Comparison of ENCODE assay signal across 15 cellular contexts in the genomic region with DNA sequence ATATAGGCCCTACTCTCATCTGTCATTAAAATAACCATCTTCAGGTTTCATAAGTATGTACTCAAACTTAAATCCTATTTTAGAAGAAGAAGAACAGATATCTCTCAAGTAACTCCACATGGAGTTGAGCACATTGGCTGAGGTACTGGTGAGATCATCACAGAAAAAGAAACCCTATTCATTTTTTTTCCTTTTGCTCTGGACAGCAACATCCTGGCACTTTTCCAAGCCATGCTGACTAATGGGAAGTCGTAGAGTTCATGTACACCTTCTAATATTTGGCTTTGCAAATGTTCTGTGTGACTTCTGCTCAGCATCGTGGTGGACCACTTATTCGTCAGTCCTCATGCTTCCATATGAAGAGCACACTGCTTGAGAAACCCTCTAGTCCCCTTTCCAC.
DNase-seq lines count a peak whose midpoint lies in the region; ATAC-seq and TF ChIP-seq lines count a peak whose summit lies in the region.
"Had no signal": no experiment of that assay in that cellular context is flagged by ENCODE, and none has a peak within 500 bp of the region (broad histone marks: within the 10 kb centered on the region; RNA-seq: fewer than 3 reads in every experiment).

No MANE protein-coding gene starts in this region.

- no peaks in the 10 kb centered on the region for H3K36me3 Mint-ChIP-seq in activated T-helper 2 cell treated with anti-CD3 and anti-CD28 coated beads, Interferon-gamma antibody, Interleukin-2, Interleukin-4, amounts not matched to agents 10 μg/mL and 5 μg/mL and 100 μg/mL, durations not matched to agents 14 hours and 24 hours and 36 hours (ENCODE audit: low read depth)
- H3K36me3 Mint-ChIP-seq in osteocyte (ENCODE audit: unreplicated experiment) = no peaks in the 10 kb centered on the region

- POLR2A ChIA-PET in SK-N-SH (lab: Yijun Ruan, JAX) = no interaction called here

- CTCF ChIA-PET in SK-N-SH (lab: Yijun Ruan, JAX) = no interaction called here

- H3K9me3 Mint-ChIP-seq in activated T-helper 2 cell treated with anti-CD3 and anti-CD28 coated beads, Interferon-gamma antibody, Interleukin-2, Interleukin-4, amounts not matched to agents 10 μg/mL and 5 μg/mL and 100 μg/mL, durations not matched to agents 14 hours and 24 hours and 36 hours = no peaks in the 10 kb centered on the region
- H3K9me3 Mint-ChIP-seq in osteocyte (ENCODE audit: unreplicated experiment) = peaks cover 21% of the 10 kb centered on the region

- H3K36me3 ChIP-seq in SK-N-SH (replicated peaks in 1 of 2; ENCODE audit: control insufficient read depth in 1 of 2, insufficient read depth in 2 of 2, low read length in 1 of 2) = no peaks in the 10 kb centered on the region
- H3K36me3 ChIP-seq: thyroid gland, WERI-Rb-1 had no signal

- peak; percentile 83 for DNase-seq in A172 (ENCODE audit: low spot score)
- peak; percentile 33 for DNase-seq in LoVo (ENCODE audit: low spot score)
- no peak for DNase-seq in SK-N-SH
- DNase-seq in fibroblast of the conjunctiva (ENCODE audit: low read depth) = peak; percentile 55
- DNase-seq in activated T-helper 2 cell treated with anti-CD3 and anti-CD28 coated beads, Interferon-gamma antibody, Interleukin-2, Interleukin-4, amounts not matched to agents 10 μg/mL and 5 μg/mL and 100 μg/mL, durations not matched to agents 14 hours and 24 hours and 36 hours (ENCODE audit: low spot score) = no peak
- no peak for DNase-seq in osteocyte (ENCODE audit: extremely low spot score, unreplicated experiment)
- DNase-seq: CD4-positive, alpha-beta T cell; GOT3; left colon; NCI-H2171 treated with DMSO at 0.1 percent for 48 hours; thyroid gland; WERI-Rb-1 had no signal

- H3K27ac ChIP-seq in SK-N-SH (ENCODE audit: low read depth in 2 of 2, low read length in 1 of 2) = no peak overlapping the region
- H3K27ac ChIP-seq: skin epidermis, thyroid gland, WERI-Rb-1 had no signal

- H3K79me2 ChIP-seq in SK-N-SH (ENCODE audit: insufficient read depth) = no peaks in the 10 kb centered on the region

- H3K27ac Mint-ChIP-seq in activated T-helper 2 cell treated with anti-CD3 and anti-CD28 coated beads, Interferon-gamma antibody, Interleukin-2, Interleukin-4, amounts not matched to agents 10 μg/mL and 5 μg/mL and 100 μg/mL, durations not matched to agents 14 hours and 24 hours and 36 hours = no peak overlapping the region
- no peak overlapping the region for H3K27ac Mint-ChIP-seq in osteocyte (ENCODE audit: unreplicated experiment)
- H3K27ac Mint-ChIP-seq: CD4-positive, alpha-beta T cell had no signal

- H3K27me3 Mint-ChIP-seq in activated T-helper 2 cell treated with anti-CD3 and anti-CD28 coated beads, Interferon-gamma antibody, Interleukin-2, Interleukin-4, amounts not matched to agents 10 μg/mL and 5 μg/mL and 100 μg/mL, durations not matched to agents 14 hours and 24 hours and 36 hours (ENCODE audit: low read depth) = no peaks in the 10 kb centered on the region
- H3K27me3 Mint-ChIP-seq in osteocyte (ENCODE audit: unreplicated experiment) = no peaks in the 10 kb centered on the region
- H3K27me3 Mint-ChIP-seq: CD4-positive, alpha-beta T cell had no signal

- H3K27me3 ChIP-seq in SK-N-SH (ENCODE audit: insufficient read depth) = no peaks in the 10 kb centered on the region
- H3K27me3 ChIP-seq: thyroid gland had no signal

- H3K4me3 Mint-ChIP-seq in activated T-helper 2 cell treated with anti-CD3 and anti-CD28 coated beads, Interferon-gamma antibody, Interleukin-2, Interleukin-4, amounts not matched to agents 10 μg/mL and 5 μg/mL and 100 μg/mL, durations not matched to agents 14 hours and 24 hours and 36 hours (ENCODE audit: low read depth) = no peak overlapping the region
- no peak overlapping the region for H3K4me3 Mint-ChIP-seq in osteocyte (ENCODE audit: unreplicated experiment)
- H3K4me3 Mint-ChIP-seq: CD4-positive, alpha-beta T cell had no signal

- TF ChIP-seq CTCF in SK-N-SH (IDR thresholded peaks at IDR 0.05) = no peak
- no peak for TF ChIP-seq CTCF in osteocyte (IDR thresholded peaks at IDR 0.05)

- WGBS in SK-N-SH (ENCODE audit: low lambda C conversion rate) = 28% methylated on average over 3 of the region's 3 CpGs

- ATAC-seq in GM21619 (IDR thresholded peaks at IDR 0.05; ENCODE audit: unreplicated experiment) (no peak), GM18870 (IDR thresholded peaks at IDR 0.05; ENCODE audit: unreplicated experiment) (no peak)
- ATAC-seq: left colon had no signal

- peaks cover 12% of the 10 kb centered on the region for H3K4me1 Mint-ChIP-seq in activated T-helper 2 cell treated with anti-CD3 and anti-CD28 coated beads, Interferon-gamma antibody, Interleukin-2, Interleukin-4, amounts not matched to agents 10 μg/mL and 5 μg/mL and 100 μg/mL, durations not matched to agents 14 hours and 24 hours and 36 hours (ENCODE audit: low read depth)
- H3K4me1 Mint-ChIP-seq in osteocyte (ENCODE audit: unreplicated experiment) = no peaks in the 10 kb centered on the region

- no peaks in the 10 kb centered on the region for H3F3A ChIP-seq in SK-N-SH (replicated peaks; ENCODE audit: insufficient read depth)

- H4K20me1 ChIP-seq in SK-N-SH (ENCODE audit: insufficient read depth) = no peaks in the 10 kb centered on the region

- intact Hi-C loops in activated T-helper 2 cell treated with anti-CD3 and anti-CD28 coated beads, Interferon-gamma antibody, Interleukin-2, Interleukin-4, amounts not matched to agents 10 μg/mL and 5 μg/mL and 100 μg/mL, durations not matched to agents 14 hours and 24 hours and 36 hours (cut with micrococcal nuclease) = no loop called here

- H3K4me3 ChIP-seq in SK-N-SH (ENCODE audit: low read depth in 2 of 2, low read length in 1 of 2) = no peak overlapping the region
- H3K4me3 ChIP-seq: skin epidermis, thyroid gland had no signal

- no peak for TF ChIP-seq RAD21 in SK-N-SH (IDR thresholded peaks at IDR 0.05; ENCODE audit: low read length)

- no peaks in the 10 kb centered on the region for H3K9me2 ChIP-seq in SK-N-SH

- no peak overlapping the region for H2AFZ ChIP-seq in SK-N-SH (ENCODE audit: low read depth)

- H3K4me2 ChIP-seq in SK-N-SH = no peak overlapping the region

- no peaks in the 10 kb centered on the region for H3K9me3 ChIP-seq in SK-N-SH
- H3K9me3 ChIP-seq: thyroid gland had no signal

- no peak for TF ChIP-seq EP300 in SK-N-SH (IDR thresholded peaks at IDR 0.05; ENCODE audit: borderline replicate concordance in 1 of 2, low read depth in 1 of 2, low read length in 1 of 2)

- H3K9ac ChIP-seq in SK-N-SH = no peak overlapping the region

- no peaks in the 10 kb centered on the region for H3K4me1 ChIP-seq in SK-N-SH (ENCODE audit: control insufficient read depth in 1 of 2, insufficient read depth in 2 of 2, low read depth in 1 of 2, low read length in 1 of 2)
- H3K4me1 ChIP-seq: thyroid gland had no signal

TF ChIP-seq in SK-N-SH, 30 proteins besides CTCF, POLR2A, EP300 and RAD21:
- TF ChIP-seq NFIC (IDR thresholded peaks at IDR 0.05; ENCODE audit: borderline replicate concordance) = peak; percentile 66; the same call in 1 of the 2 replicates
- peak; percentile 16; the same call in 1 of the 2 replicates for TF ChIP-seq TCF12 (IDR thresholded peaks at IDR 0.05)
- no peak for TF ChIP-seq GABPA (IDR thresholded peaks at IDR 0.05; ENCODE audit: low read depth)
- TF ChIP-seq, protein P1, sequence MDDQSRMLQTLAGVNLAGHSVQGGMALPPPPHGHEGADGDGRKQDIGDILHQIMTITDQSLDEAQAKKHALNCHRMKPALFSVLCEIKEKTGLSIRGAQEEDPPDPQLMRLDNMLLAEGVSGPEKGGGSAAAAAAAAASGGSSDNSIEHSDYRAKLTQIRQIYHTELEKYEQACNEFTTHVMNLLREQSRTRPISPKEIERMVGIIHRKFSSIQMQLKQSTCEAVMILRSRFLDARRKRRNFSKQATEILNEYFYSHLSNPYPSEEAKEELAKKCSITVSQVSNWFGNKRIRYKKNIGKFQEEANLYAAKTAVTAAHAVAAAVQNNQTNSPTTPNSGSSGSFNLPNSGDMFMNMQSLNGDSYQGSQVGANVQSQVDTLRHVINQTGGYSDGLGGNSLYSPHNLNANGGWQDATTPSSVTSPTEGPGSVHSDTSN (IDR thresholded peaks at IDR 0.05) = 0 out of 2 replicates have a peak, but pooled peaks have one; percentile 22
- TF ChIP-seq, protein P2, sequence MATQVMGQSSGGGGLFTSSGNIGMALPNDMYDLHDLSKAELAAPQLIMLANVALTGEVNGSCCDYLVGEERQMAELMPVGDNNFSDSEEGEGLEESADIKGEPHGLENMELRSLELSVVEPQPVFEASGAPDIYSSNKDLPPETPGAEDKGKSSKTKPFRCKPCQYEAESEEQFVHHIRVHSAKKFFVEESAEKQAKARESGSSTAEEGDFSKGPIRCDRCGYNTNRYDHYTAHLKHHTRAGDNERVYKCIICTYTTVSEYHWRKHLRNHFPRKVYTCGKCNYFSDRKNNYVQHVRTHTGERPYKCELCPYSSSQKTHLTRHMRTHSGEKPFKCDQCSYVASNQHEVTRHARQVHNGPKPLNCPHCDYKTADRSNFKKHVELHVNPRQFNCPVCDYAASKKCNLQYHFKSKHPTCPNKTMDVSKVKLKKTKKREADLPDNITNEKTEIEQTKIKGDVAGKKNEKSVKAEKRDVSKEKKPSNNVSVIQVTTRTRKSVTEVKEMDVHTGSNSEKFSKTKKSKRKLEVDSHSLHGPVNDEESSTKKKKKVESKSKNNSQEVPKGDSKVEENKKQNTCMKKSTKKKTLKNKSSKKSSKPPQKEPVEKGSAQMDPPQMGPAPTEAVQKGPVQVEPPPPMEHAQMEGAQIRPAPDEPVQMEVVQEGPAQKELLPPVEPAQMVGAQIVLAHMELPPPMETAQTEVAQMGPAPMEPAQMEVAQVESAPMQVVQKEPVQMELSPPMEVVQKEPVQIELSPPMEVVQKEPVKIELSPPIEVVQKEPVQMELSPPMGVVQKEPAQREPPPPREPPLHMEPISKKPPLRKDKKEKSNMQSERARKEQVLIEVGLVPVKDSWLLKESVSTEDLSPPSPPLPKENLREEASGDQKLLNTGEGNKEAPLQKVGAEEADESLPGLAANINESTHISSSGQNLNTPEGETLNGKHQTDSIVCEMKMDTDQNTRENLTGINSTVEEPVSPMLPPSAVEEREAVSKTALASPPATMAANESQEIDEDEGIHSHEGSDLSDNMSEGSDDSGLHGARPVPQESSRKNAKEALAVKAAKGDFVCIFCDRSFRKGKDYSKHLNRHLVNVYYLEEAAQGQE (IDR thresholded peaks at IDR 0.05; ENCODE audit: low read depth, low read length) = peak; percentile 79
- no peak for TF ChIP-seq SIN3A (IDR thresholded peaks at IDR 0.05; ENCODE audit: borderline replicate concordance, low read depth, low read length)

Comparison
In these comparisons a context has a peak if more than half of its experiments do, and no peak if none do; other contexts are left out.
1. DNase-seq: peak in A172 (single experiment), LoVo (single experiment) and fibroblast of the conjunctiva (single experiment); none in SK-N-SH (single experiment), activated T-helper 2 cell treated with anti-CD3 and anti-CD28 coated beads, Interferon-gamma antibody, Interleukin-2, Interleukin-4, amounts not matched to agents 10 μg/mL and 5 μg/mL and 100 μg/mL, durations not matched to agents 14 hours and 24 hours and 36 hours (single experiment) and osteocyte (single experiment).